Comparison of ENCODE assay signal across 1 cellular context in the genomic region with DNA sequence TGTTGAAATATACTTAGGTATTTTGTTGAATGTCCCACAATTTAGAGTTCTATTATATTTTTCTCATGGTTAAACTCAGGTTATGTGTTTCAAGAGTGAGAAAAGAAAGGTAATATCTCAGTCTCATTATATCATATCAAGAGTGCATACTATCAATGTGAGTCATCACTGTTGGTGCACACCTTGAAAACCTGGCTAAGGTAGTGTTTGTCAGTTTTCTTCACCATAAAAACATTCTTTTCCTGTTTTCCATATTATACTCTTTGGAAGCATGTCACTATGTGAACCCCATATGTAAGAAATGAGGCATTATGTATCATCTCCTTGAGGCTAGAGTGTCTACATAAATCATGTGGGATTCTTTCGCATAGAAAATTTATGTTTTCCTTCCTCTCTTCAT.
A peak's percentile ranks its signal among the peaks of the same experiment; 100 is the strongest.
TF ChIP-seq lines count a peak whose summit lies in the region.

No MANE protein-coding gene starts in this region.

TF ChIP-seq in GM12878, 131 proteins besides CTCF, POLR2A, EP300 and RAD21 (continued from another document):
- no peak for TF ChIP-seq PRDM15 (CRISPR knock-in tag; IDR thresholded peaks at IDR 0.05)
- no peak for TF ChIP-seq JUND (IDR thresholded peaks at IDR 0.05; ENCODE audit: low read depth, low read length)
- no peak for TF ChIP-seq CHD2 (IDR thresholded peaks at IDR 0.05; ENCODE audit: borderline replicate concordance, low read depth, low read length)
- peak; percentile 72 for TF ChIP-seq JUNB (IDR thresholded peaks at IDR 0.05)
